In the genomic region with DNA sequence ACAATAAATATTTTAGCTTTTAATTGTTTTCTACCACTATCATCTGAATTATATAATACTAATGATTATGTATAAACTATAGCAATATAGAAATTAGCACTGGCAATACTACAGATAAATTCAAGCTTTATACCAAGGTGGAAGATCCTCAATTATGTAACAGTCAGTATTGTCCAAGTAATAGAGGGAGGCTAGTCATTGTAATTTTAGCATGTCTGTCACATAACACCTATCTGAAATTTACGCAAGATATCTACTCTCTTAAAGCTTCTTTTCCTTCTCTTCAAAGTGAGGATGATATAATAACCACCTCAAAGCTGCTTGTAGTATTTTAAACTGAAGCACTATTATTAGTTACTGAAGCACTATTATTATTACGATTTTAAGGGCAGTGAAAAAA, we compare ENCODE assay signal across 24 cellular contexts. TPM values are rescaled to one million over a fixed set of nuclear protein-coding genes. Genes with fewer than 3 reads are reported as not detected.
DNase-seq lines count a peak whose midpoint lies in the region; ATAC-seq and TF ChIP-seq lines count a peak whose summit lies in the region.
"Had no signal": no experiment of that assay in that cellular context is flagged by ENCODE, and none has a peak within 500 bp of the region (broad histone marks: within the 10 kb centered on the region; RNA-seq: fewer than 3 reads in every experiment).

No MANE protein-coding gene starts in this region.

- H3K4me1 Mint-ChIP-seq in Caco-2 (ENCODE audit: low read depth, unreplicated experiment), result no peaks in the 10 kb centered on the region
- H3K4me1 Mint-ChIP-seq: CD14-positive monocyte; CD8-positive, alpha-beta memory T cell had no signal

- no peak overlapping the region for H3K4me3 Mint-ChIP-seq in Caco-2 (ENCODE audit: unreplicated experiment)
- H3K4me3 Mint-ChIP-seq: CD14-positive monocyte; CD4-positive, alpha-beta T cell; CD8-positive, alpha-beta memory T cell; HFFc6 had no signal

- H3K27ac ChIP-seq in 22Rv1 (peak overlapping the region; percentile 81), VCaP (peak overlapping the region; percentile 74)
- H3K27ac ChIP-seq: A549; BLaER1 treated with 17β-estradiol and CSF1 and Interleukin-3, amounts not matched to agents 10 nM and 100 nM had no signal

- TF ChIP-seq CTCF in 22Rv1 (IDR thresholded peaks at IDR 0.05) (no peak), VCaP (conservative IDR thresholded peaks at IDR 0.05) (no peak), Caco-2 (IDR thresholded peaks at IDR 0.05; ENCODE audit: insufficient read depth in 1 of 2, low read depth in 1 of 2, low read length in 1 of 2, severe bottlenecking in 1 of 2, unreplicated experiment in 1 of 2) (no peak)

- CTCF ChIA-PET in Caco-2 (lab: Charles Lee), result no interaction called here

- H3K9me3 Mint-ChIP-seq in Caco-2 (ENCODE audit: unreplicated experiment), result no peaks in the 10 kb centered on the region
- H3K9me3 Mint-ChIP-seq: CD4-positive, alpha-beta T cell had no signal

- intact Hi-C loops in Caco-2 (cut with micrococcal nuclease; ENCODE audit: unreplicated experiment), result no loop called here

- POLR2A ChIA-PET in Caco-2 (lab: Charles Lee), result no interaction called here

- H3K36me3 Mint-ChIP-seq in Caco-2 (ENCODE audit: insufficient read depth, unreplicated experiment), result no peaks in the 10 kb centered on the region
- H3K36me3 Mint-ChIP-seq: CD14-positive monocyte; CD8-positive, alpha-beta memory T cell had no signal

- no peak overlapping the region for H3K27ac Mint-ChIP-seq in Caco-2 (ENCODE audit: unreplicated experiment)
- H3K27ac Mint-ChIP-seq: CD14-positive monocyte; CD4-positive, alpha-beta T cell; CD8-positive, alpha-beta memory T cell; HFFc6 had no signal

- DNase-seq in NCI-H1694 treated with DMSO at 0.1 percent for 48 hours (lab: John Stamatoyannopoulos, UW) (peak; percentile 52), NCI-H1694 (lab: John Stamatoyannopoulos, UW) (no peak), G401 (ENCODE audit: low spot score) (peak; percentile 63), Caco-2 (no peak)
- DNase-seq: 8988T; ACHN; AML-193; BE2C; Calu3; CD4-positive, alpha-beta T cell; CD8-positive, alpha-beta memory T cell; DMS79; EL; GF-D8; GOT3; HFFc6 had no signal

- no peaks in the 10 kb centered on the region for H3K4me1 ChIP-seq in Caco-2
- H3K4me1 ChIP-seq: A549; BE2C; BLaER1 treated with 17β-estradiol and CSF1 and Interleukin-3, amounts not matched to agents 10 nM and 100 nM; HAP-1 had no signal

- H3K4me3 ChIP-seq in Caco-2 (ENCODE audit: low read depth, low read length), result no peak overlapping the region
- H3K4me3 ChIP-seq: A549; BLaER1 treated with 17β-estradiol and CSF1 and Interleukin-3, amounts not matched to agents 10 nM and 100 nM; HAP-1 had no signal

- H3K36me3 ChIP-seq in Caco-2 (ENCODE audit: control insufficient read depth, insufficient read depth, low read length), result no peaks in the 10 kb centered on the region
- H3K36me3 ChIP-seq: BE2C; BLaER1 treated with 17β-estradiol and CSF1 and Interleukin-3, amounts not matched to agents 10 nM and 100 nM; HAP-1 had no signal

- H3K9me3 ChIP-seq in Caco-2, result no peaks in the 10 kb centered on the region
- H3K9me3 ChIP-seq: A549; BE2C; BLaER1 treated with 17β-estradiol and CSF1 and Interleukin-3, amounts not matched to agents 10 nM and 100 nM; HAP-1 had no signal

- BruUV-seq in Caco-2 (replicated peaks; lab: Mats Ljungman, UMichigan), result no TSS peak

- ATAC-seq in GM21737 (IDR thresholded peaks at IDR 0.05; ENCODE audit: unreplicated experiment) (no peak), HG03159 (IDR thresholded peaks at IDR 0.05; ENCODE audit: unreplicated experiment) (no peak)
- ATAC-seq: A549 had no signal

- no peaks in the 10 kb centered on the region for H3K27me3 ChIP-seq in Caco-2 (replicated peaks; ENCODE audit: control insufficient read depth, insufficient read depth, low read length)
- H3K27me3 ChIP-seq: BE2C; BLaER1 treated with 17β-estradiol and CSF1 and Interleukin-3, amounts not matched to agents 10 nM and 100 nM had no signal

- peaks cover 3% of the 10 kb centered on the region for H3K27me3 Mint-ChIP-seq in Caco-2 (ENCODE audit: insufficient read depth, unreplicated experiment)
- H3K27me3 Mint-ChIP-seq: CD4-positive, alpha-beta T cell; CD8-positive, alpha-beta memory T cell had no signal

- in situ Hi-C loops in G401 (cut with HindIII; ENCODE audit: low sequenced_read_pairs), result no loop called here

RNA-seq across cellular contexts. Expression of a gene that starts 12.2 kb away (rescaled TPM):
- total RNA-seq in G401 (2014; rRNA removed; shearing (Covaris generic)), result not detected in 2 replicates
- not detected in 2 replicates for total RNA-seq in Caco-2 (2022)
- total RNA-seq: CD4-positive, alpha-beta T cell; CD8-positive, alpha-beta memory T cell; HFFc6 had no signal

Comparison
In these comparisons a context has a peak if more than half of its experiments do, and no peak if none do; other contexts are left out.
1. DNase-seq: peak in NCI-H1694 treated with DMSO at 0.1 percent for 48 hours (single experiment) and G401 (single experiment); none in NCI-H1694 (single experiment) and Caco-2 (0 of 2).